12 cellular contexts compared by ENCODE assay signal in genomic region chrX:154430504-154430903, GRCh38. TPM values are rescaled to one million over a fixed set of nuclear protein-coding genes. Genes with fewer than 3 reads are reported as not detected.
DNase-seq lines count a peak whose midpoint lies in the region; ATAC-seq and TF ChIP-seq lines count a peak whose summit lies in the region.
"Had no signal": no experiment of that assay in that cellular context is flagged by ENCODE, and none has a peak within 500 bp of the region (broad histone marks: within the 10 kb centered on the region; RNA-seq: fewer than 3 reads in every experiment).

No MANE protein-coding gene starts in this region.

- peak; percentile 13 for DNase-seq in SKM-1 treated with dmso at 0.1 percent for 144 hours (lab: John Stamatoyannopoulos, UW; ENCODE audit: unreplicated experiment)
- DNase-seq in SKM-1 (lab: John Stamatoyannopoulos, UW; ENCODE audit: unreplicated experiment) = no peak
- no peak for DNase-seq in LNCaP clone FGC (ENCODE audit: low read depth)
- DNase-seq in breast epithelium (ENCODE audit: low spot score in 2 of 2) = no peak
- DNase-seq in NCI-H2171 (lab: John Stamatoyannopoulos, UW) = no peak
- DNase-seq: activated naive CD4-positive, alpha-beta T cell treated with Interleukin-2 at 50 U/mL for 16 hours; DND-41; posterior cingulate gyrus; stimulated activated CD4-positive, alpha-beta T cell treated with anti-CD3 and anti-CD28 coated beads, Interleukin-2, amount 100 ng/mL, for 48 hours had no signal

- intact Hi-C loops in breast epithelium (cut with DNase I; ENCODE audit: low total_unique reads) = no loop called here

- H3K4me1 ChIP-seq in breast epithelium (no peaks in the 10 kb centered on the region), neutrophil (ENCODE audit: control insufficient read depth in 1 of 2, insufficient read depth in 1 of 2, low read depth in 1 of 2, low read length in 1 of 2) (peaks cover 32 to 44% of the 10 kb centered on the region in 2 experiments)

- H3K27ac ChIP-seq in breast epithelium (peak overlapping the region; percentile 30 to 58), neutrophil (peak overlapping the region; percentile 87)

- H3K9me3 ChIP-seq in breast epithelium = no peaks in the 10 kb centered on the region
- H3K9me3 ChIP-seq in neutrophil = no peaks in the 10 kb centered on the region

- H3K36me3 ChIP-seq in breast epithelium = no peaks in the 10 kb centered on the region
- peaks cover 36% of the 10 kb centered on the region for H3K36me3 ChIP-seq in neutrophil

- H3K4me3 ChIP-seq in LNCaP clone FGC (ENCODE audit: low read depth, low read length) = peak overlapping the region; percentile 21; the same call in 1 of the 2 replicates
- peak overlapping the region in 1 of 3 donors; percentile 11 for H3K4me3 ChIP-seq in breast epithelium
- H3K4me3 ChIP-seq in neutrophil (ENCODE audit: low read depth in 1 of 2, low read length in 1 of 2) = peak overlapping the region; percentile 34 to 72

- ATAC-seq in HG02798 (IDR thresholded peaks at IDR 0.05; ENCODE audit: poor library complexity, unreplicated experiment) (no peak), HG03565 (IDR thresholded peaks at IDR 0.05; ENCODE audit: unreplicated experiment) (no peak)

- H3K27me3 ChIP-seq in breast epithelium (peaks cover 0 to 36% of the 10 kb centered on the region in 2 donors), neutrophil (no peaks in the 10 kb centered on the region)

- no peak for TF ChIP-seq POLR2A in breast epithelium (IDR thresholded peaks at IDR 0.05)

- TF ChIP-seq CTCF in LNCaP clone FGC (IDR thresholded peaks at IDR 0.05; ENCODE audit: control insufficient read depth, extremely low read depth, insufficient read depth) (no peak), breast epithelium (IDR thresholded peaks at IDR 0.05) (no peak), neutrophil (IDR thresholded peaks at IDR 0.05) (no peak)

RNA-seq across cellular contexts. Expression of gene ATP6AP1, which starts 2.0 kb away (rescaled TPM):
- 10 to 100 TPM; 31.5 to 57.1 (median 34.8) TPM for total RNA-seq in breast epithelium

RNA-seq across cellular contexts. Expression of gene GDI1, which starts 6.5 kb away (rescaled TPM):
- 100 to 1,000 TPM in 1 of 3 donors, 10 to 100 TPM in 2; 94.0 to 105 (median 97.3) TPM for total RNA-seq in breast epithelium

RNA-seq across cellular contexts. Expression of gene FAM50A, which starts 13.4 kb away (rescaled TPM):
- total RNA-seq in breast epithelium = 10 to 100 TPM; 30.7 to 94.4 (median 64.2) TPM

RNA-seq across cellular contexts. Expression of gene TAFAZZIN, which starts 19.2 kb away (rescaled TPM):
- 10 to 100 TPM; 27.7 to 53.7 (median 44.2) TPM for total RNA-seq in breast epithelium

RNA-seq across cellular contexts. Expression of gene DNASE1L1, which starts 21.4 kb away (rescaled TPM):
- total RNA-seq in breast epithelium = 10 to 100 TPM; 26.2 to 44.3 (median 26.9) TPM
